In the genomic region with DNA sequence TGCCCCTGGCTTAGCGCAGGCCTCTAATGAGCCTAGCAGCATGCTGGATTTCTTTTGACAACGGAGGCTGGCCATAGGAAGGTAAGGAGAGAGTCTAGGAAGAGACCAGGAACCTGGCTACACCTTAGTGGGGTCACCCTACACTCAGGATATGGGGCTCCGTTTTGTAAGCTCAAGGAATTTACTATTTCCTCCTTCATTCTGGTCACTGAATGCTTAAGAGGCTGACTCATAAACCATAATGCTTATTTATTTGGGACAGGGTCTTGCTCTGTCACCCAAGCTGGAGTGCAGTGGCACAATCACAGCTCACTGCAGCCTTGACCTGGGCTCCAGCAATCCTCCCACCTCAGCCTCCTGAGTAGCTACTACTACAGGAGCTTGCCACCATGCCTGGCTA, we compare ENCODE assay signal across 20 cellular contexts.
"Had no signal": no experiment of that assay in that cellular context is flagged by ENCODE, and none has a peak within 500 bp of the region (broad histone marks: within the 10 kb centered on the region; RNA-seq: fewer than 3 reads in every experiment).

No MANE protein-coding gene starts in this region.

- H3K4me1 Mint-ChIP-seq: endodermal cell, mesothelial cell of epicardium had no signal

- H3K9me3 Mint-ChIP-seq: activated CD4-positive, alpha-beta memory T cell treated with anti-CD3 and anti-CD28 coated beads, Interleukin-2, amount 10 ng/mL, durations not matched to agents 7 days and 5 days; activated T-helper 1 cell treated with anti-CD3 and anti-CD28 coated beads, Interleukin-12 subunit alpha, Interleukin-12 subunit beta, Interleukin-2, Interleukin-4 antibody, amounts not matched to agents 30 ng/mL and 10 ng/mL and 1 ng/mL, durations not matched to agents 14 hours and 24 hours and 36 hours; endodermal cell; mesothelial cell of epicardium; natural killer cell treated with Interleukin-12 subunit alpha and Interleukin-12 subunit beta and Interleukin-15 and Interleukin-18, amount 100 ng/mL, for 72 hours; stimulated activated naive B cell treated with anti-CD40 and anti-IgM and Interleukin-4, amounts not matched to agents 10 μg/mL and 1 μg/mL and 100 μg/mL, for 72 hours had no signal

- H3K27ac ChIP-seq: body of pancreas, parathyroid adenoma, sigmoid colon, spleen, thoracic aorta, upper lobe of right lung had no signal

- H3K36me3 ChIP-seq: sigmoid colon, thoracic aorta, upper lobe of right lung had no signal

- H3K9ac ChIP-seq: parathyroid adenoma had no signal

- H3K79me2 ChIP-seq: parathyroid adenoma had no signal

- H3K36me3 Mint-ChIP-seq: mesothelial cell of epicardium; natural killer cell treated with Interleukin-12 subunit alpha and Interleukin-12 subunit beta and Interleukin-15 and Interleukin-18, amount 100 ng/mL, for 72 hours had no signal

- ATAC-seq: body of pancreas; left cardiac atrium; natural killer cell treated with Interleukin-12 subunit alpha and Interleukin-12 subunit beta and Interleukin-15 and Interleukin-18, amount 100 ng/mL, for 72 hours; stimulated activated naive B cell treated with anti-CD40 and anti-IgM and Interleukin-4, amounts not matched to agents 10 μg/mL and 1 μg/mL and 100 μg/mL, for 72 hours; upper lobe of right lung had no signal

- DNase-seq: activated CD4-positive, alpha-beta memory T cell treated with anti-CD3 and anti-CD28 coated beads, Interleukin-2, amount 10 ng/mL, durations not matched to agents 7 days and 5 days; activated CD4-positive, alpha-beta T cell treated with anti-CD3 and anti-CD28 coated beads for 48 hours; activated CD4-positive, CD25-positive, alpha-beta regulatory T cell; activated naive CD8-positive, alpha-beta T cell treated with anti-CD3 and anti-CD28 coated beads for 36 hours; amniotic stem cell; body of pancreas; endodermal cell; erythroblast; left cardiac atrium; sigmoid colon; spleen; stimulated activated naive B cell treated with anti-CD40 and anti-IgM and Interleukin-4, amounts not matched to agents 10 μg/mL and 1 μg/mL and 100 μg/mL, for 72 hours; T1000 had no signal

- H3K9me3 ChIP-seq: body of pancreas, sigmoid colon, spleen, thoracic aorta, upper lobe of right lung had no signal

- H3K27me3 Mint-ChIP-seq: activated CD4-positive, alpha-beta memory T cell treated with anti-CD3 and anti-CD28 coated beads, Interleukin-2, amount 10 ng/mL, durations not matched to agents 7 days and 5 days; activated naive CD8-positive, alpha-beta T cell treated with anti-CD3 and anti-CD28 coated beads for 36 hours; natural killer cell treated with Interleukin-12 subunit alpha and Interleukin-12 subunit beta and Interleukin-15 and Interleukin-18, amount 100 ng/mL, for 72 hours; stimulated activated naive B cell treated with anti-CD40 and anti-IgM and Interleukin-4, amounts not matched to agents 10 μg/mL and 1 μg/mL and 100 μg/mL, for 72 hours had no signal

- H2AFZ ChIP-seq: parathyroid adenoma had no signal

- H3K27me3 ChIP-seq: body of pancreas, sigmoid colon, spleen, upper lobe of right lung had no signal

- H3K4me1 ChIP-seq: body of pancreas, parathyroid adenoma, sigmoid colon, upper lobe of right lung had no signal

- H3K4me3 Mint-ChIP-seq: activated CD4-positive, alpha-beta memory T cell treated with anti-CD3 and anti-CD28 coated beads, Interleukin-2, amount 10 ng/mL, durations not matched to agents 7 days and 5 days; activated naive CD8-positive, alpha-beta T cell treated with anti-CD3 and anti-CD28 coated beads for 36 hours; activated T-helper 1 cell treated with anti-CD3 and anti-CD28 coated beads, Interleukin-12 subunit alpha, Interleukin-12 subunit beta, Interleukin-2, Interleukin-4 antibody, amounts not matched to agents 30 ng/mL and 10 ng/mL and 1 ng/mL, durations not matched to agents 14 hours and 24 hours and 36 hours; endodermal cell; mesothelial cell of epicardium; natural killer cell treated with Interleukin-12 subunit alpha and Interleukin-12 subunit beta and Interleukin-15 and Interleukin-18, amount 100 ng/mL, for 72 hours; stimulated activated naive B cell treated with anti-CD40 and anti-IgM and Interleukin-4, amounts not matched to agents 10 μg/mL and 1 μg/mL and 100 μg/mL, for 72 hours had no signal

- H3K4me3 ChIP-seq: body of pancreas, lung, sigmoid colon, spleen, thoracic aorta, upper lobe of right lung had no signal

- H3K27ac Mint-ChIP-seq: activated CD4-positive, alpha-beta memory T cell treated with anti-CD3 and anti-CD28 coated beads, Interleukin-2, amount 10 ng/mL, durations not matched to agents 7 days and 5 days; activated naive CD8-positive, alpha-beta T cell treated with anti-CD3 and anti-CD28 coated beads for 36 hours; activated T-helper 1 cell treated with anti-CD3 and anti-CD28 coated beads, Interleukin-12 subunit alpha, Interleukin-12 subunit beta, Interleukin-2, Interleukin-4 antibody, amounts not matched to agents 30 ng/mL and 10 ng/mL and 1 ng/mL, durations not matched to agents 14 hours and 24 hours and 36 hours; endodermal cell; mesothelial cell of epicardium; stimulated activated naive B cell treated with anti-CD40 and anti-IgM and Interleukin-4, amounts not matched to agents 10 μg/mL and 1 μg/mL and 100 μg/mL, for 72 hours had no signal
